In genomic region chr3:194278186-194278845, GRCh38 we compare ENCODE assay signal across 17 cellular contexts.
DNase-seq lines count a peak whose midpoint lies in the region; ATAC-seq and TF ChIP-seq lines count a peak whose summit lies in the region.
"Had no signal": no experiment of that assay in that cellular context is flagged by ENCODE, and none has a peak within 500 bp of the region (broad histone marks: within the 10 kb centered on the region; RNA-seq: fewer than 3 reads in every experiment).

No MANE protein-coding gene starts in this region.

- no peaks in the 10 kb centered on the region for H3K36me3 ChIP-seq in heart left ventricle
- H3K36me3 ChIP-seq in esophagus muscularis mucosa, result no peaks in the 10 kb centered on the region
- no peaks in the 10 kb centered on the region for H3K36me3 ChIP-seq in ovary
- H3K36me3 ChIP-seq in tibial nerve, result no peaks in the 10 kb centered on the region
- no peaks in the 10 kb centered on the region for H3K36me3 ChIP-seq in BE2C
- H3K36me3 ChIP-seq: brain microvascular endothelial cell had no signal

- H3K4me3 ChIP-seq in heart left ventricle, result no peak overlapping the region
- H3K4me3 ChIP-seq in esophagus muscularis mucosa, result no peak overlapping the region
- no peak overlapping the region for H3K4me3 ChIP-seq in ovary
- no peak overlapping the region for H3K4me3 ChIP-seq in tibial nerve
- H3K4me3 ChIP-seq in BE2C (ENCODE audit: low read depth, low read length), result no peak overlapping the region

- TF ChIP-seq EP300 in esophagus muscularis mucosa (IDR thresholded peaks at IDR 0.05), result no peak
- no peak for TF ChIP-seq EP300 in ovary (IDR thresholded peaks at IDR 0.05)
- TF ChIP-seq EP300 in tibial nerve (IDR thresholded peaks at IDR 0.05), result no peak

- WGBS in heart left ventricle, 4 donors, result 80 to 88% (median 82%) methylated on average over 9 of the region's 9 CpGs
- WGBS in esophagus muscularis mucosa, result 67% methylated on average over 9 of the region's 9 CpGs
- 49 to 55% (median 52%) methylated on average over 9 of the region's 9 CpGs for WGBS in ovary, 3 donors
- 58 to 62% methylated on average over 9 of the region's 9 CpGs for WGBS in tibial nerve, 2 donors

- DNase-seq in heart left ventricle (peak in 2 of 5 donors; percentile 26 to 28), Right ventricle myocardium inferior (ENCODE audit: missing footprints) (no peak), esophagus muscularis mucosa (ENCODE audit: extremely low spot score) (no peak), ovary (peak in 3 of 5 donors; percentile 10 to 26 (median 25)), tibial nerve (ENCODE audit: low spot score in 2 of 2) (no peak), iPS-NIHi11 (ENCODE audit: low spot score) (no peak), BE2C (no peak)
- DNase-seq: ACHN; activated CD4-positive, alpha-beta T cell treated with anti-CD3 and anti-CD28 coated beads for 1 hour; brain microvascular endothelial cell; HFFc6; NCI-H1092; OCI-M1; small intestine had no signal

- no peak for ATAC-seq in heart left ventricle
- no peak for ATAC-seq in Right ventricle myocardium inferior
- no peak for ATAC-seq in GM21528 (IDR thresholded peaks at IDR 0.05; ENCODE audit: low FRiP score, unreplicated experiment)
- ATAC-seq: activated T-helper 17 cell treated with anti-CD3 and anti-CD28 coated beads, Interleukin-2, amount 50 U/mL, for 72 hours had no signal

- H3K27ac ChIP-seq in heart left ventricle (peak overlapping the region in 8 of 12 donors; percentile 8 to 86 (median 58)), esophagus muscularis mucosa (replicated peaks in 1 of 4) (peak overlapping the region; percentile 82 to 92 (median 86)), ovary (peak overlapping the region in 1 of 2 donors; percentile 95), tibial nerve (peak overlapping the region in 3 of 4 donors; percentile 73 to 87 (median 78))
- H3K27ac ChIP-seq: brain microvascular endothelial cell had no signal

- no peaks in the 10 kb centered on the region for H3K9me3 ChIP-seq in heart left ventricle
- H3K9me3 ChIP-seq in esophagus muscularis mucosa, result no peaks in the 10 kb centered on the region
- H3K9me3 ChIP-seq in ovary, result no peaks in the 10 kb centered on the region
- no peaks in the 10 kb centered on the region for H3K9me3 ChIP-seq in tibial nerve
- no peaks in the 10 kb centered on the region for H3K9me3 ChIP-seq in BE2C
- H3K9me3 ChIP-seq: Caco-2 had no signal

- peaks cover 4 to 49% (median 25%) of the 10 kb centered on the region in 12 donors for H3K4me1 ChIP-seq in heart left ventricle
- peaks cover 33 to 71% (median 64%) of the 10 kb centered on the region in 4 donors for H3K4me1 ChIP-seq in esophagus muscularis mucosa
- peaks cover 30% of the 10 kb centered on the region for H3K4me1 ChIP-seq in ovary (ENCODE audit: insufficient read depth)
- H3K4me1 ChIP-seq in tibial nerve, result peaks cover 5 to 73% (median 34%) of the 10 kb centered on the region in 4 donors
- peaks cover 33% of the 10 kb centered on the region for H3K4me1 ChIP-seq in BE2C
- H3K4me1 ChIP-seq: Caco-2 had no signal

- H3K27me3 ChIP-seq in heart left ventricle (peaks cover 0 to 4% (median 0%) of the 10 kb centered on the region in 9 donors), esophagus muscularis mucosa (no peaks in the 10 kb centered on the region), ovary (no peaks in the 10 kb centered on the region), tibial nerve (no peaks in the 10 kb centered on the region), BE2C (no peaks in the 10 kb centered on the region)

- TF ChIP-seq POLR2A in heart left ventricle (IDR thresholded peaks at IDR 0.05) (no peak), esophagus muscularis mucosa (IDR thresholded peaks at IDR 0.05; ENCODE audit: low read depth) (no peak), ovary (IDR thresholded peaks at IDR 0.05) (no peak), tibial nerve (IDR thresholded peaks at IDR 0.05) (no peak)

- intact Hi-C loops in heart left ventricle (cut with DNase I), result loop anchor here in 1 of 10 donors (10.0 kb wide), 1 partner anchor 204 kb away; no protein-coding TSS in a partner anchor
- intact Hi-C loops in Right ventricle myocardium inferior (cut with DNase I), result no loop called here
- intact Hi-C loops in esophagus muscularis mucosa (cut with DNase I), result no loop called here
- intact Hi-C loops in ovary (cut with DNase I), result loop anchor here in 1 of 4 donors (10.0 kb wide), 1 partner anchor 274 kb away; no protein-coding TSS in a partner anchor

- TF ChIP-seq CTCF in heart left ventricle (IDR thresholded peaks at IDR 0.05) (no peak), esophagus muscularis mucosa (IDR thresholded peaks at IDR 0.05) (no peak), ovary (IDR thresholded peaks at IDR 0.05) (no peak), tibial nerve (IDR thresholded peaks at IDR 0.05) (no peak), BE2C (IDR thresholded peaks at IDR 0.05; ENCODE audit: low read depth, low read length) (no peak)

Comparison
In these comparisons a context has a peak if more than half of its experiments do, and no peak if none do; other contexts are left out.
1. DNase-seq: peak in ovary (3 of 5); none in Right ventricle myocardium inferior (single experiment), esophagus muscularis mucosa (single experiment), tibial nerve (0 of 2), iPS-NIHi11 (single experiment) and BE2C (single experiment).